ENCODE assay signal across 22 cellular contexts in the genomic region with DNA sequence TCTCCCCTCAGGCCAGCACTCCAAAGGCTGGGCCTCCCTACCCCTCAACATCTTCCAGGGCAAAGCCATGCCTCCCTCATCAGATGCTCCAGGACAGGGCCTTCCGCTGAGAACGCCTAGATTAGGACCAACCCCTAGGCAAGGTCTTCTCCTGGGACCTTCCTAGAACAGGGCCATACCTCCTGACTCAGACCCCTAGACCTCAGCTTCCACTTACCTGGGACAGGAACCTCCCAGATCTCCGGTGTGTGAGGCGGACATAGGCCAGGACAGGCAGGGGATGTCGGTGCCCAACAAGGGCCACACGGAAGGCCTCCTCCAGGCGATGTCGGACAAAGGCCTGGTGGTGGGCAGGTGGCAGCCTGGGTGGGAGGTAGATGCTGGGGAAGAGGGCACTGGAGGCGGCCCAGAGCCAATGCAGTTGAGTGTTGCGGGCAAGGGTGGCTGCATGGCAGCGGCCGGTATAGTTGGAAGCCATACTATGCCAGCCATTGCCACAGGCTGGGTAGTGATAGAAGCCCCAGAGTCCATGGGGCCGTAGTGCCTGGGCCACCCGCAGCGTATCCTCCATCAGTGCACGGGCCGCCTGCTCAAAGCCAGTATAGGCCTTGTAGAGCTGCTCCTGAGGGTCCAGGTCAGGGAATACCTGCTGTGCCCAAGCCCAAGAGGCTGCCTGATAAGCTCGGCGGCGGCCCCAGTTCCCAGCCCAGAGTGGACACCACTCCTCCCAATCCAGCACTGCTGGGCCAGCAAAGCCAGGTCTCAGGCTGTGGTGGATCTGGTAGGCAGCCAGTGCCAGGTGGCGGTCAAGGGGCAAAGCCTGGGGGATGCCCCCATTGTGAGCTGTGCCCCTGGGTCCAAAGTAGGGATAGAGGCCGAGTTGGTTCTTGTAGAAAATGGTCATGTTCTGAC. TPM values are rescaled to one million over a fixed set of nuclear protein-coding genes. Genes with fewer than 3 reads are reported as not detected.
DNase-seq lines count a peak whose midpoint lies in the region; ATAC-seq, FAIRE-seq and TF ChIP-seq lines count a peak whose summit lies in the region.
"Had no signal": no experiment of that assay in that cellular context is flagged by ENCODE, and none has a peak within 500 bp of the region (broad histone marks: within the 10 kb centered on the region; RNA-seq: fewer than 3 reads in every experiment).

No MANE protein-coding gene starts in this region.

- no peak overlapping the region for H3K4me2 ChIP-seq in mesenchymal stem cell (ENCODE audit: low read length, poor library complexity, severe bottlenecking)
- H3K4me2 ChIP-seq: KMS-11 had no signal

- no peak overlapping the region for H3K4ac ChIP-seq in mesenchymal stem cell (ENCODE audit: low read depth in 1 of 2, low read length in 2 of 2)

- intact Hi-C loops in left ventricle myocardium inferior (cut with micrococcal nuclease) (no loop called here), left ventricle myocardium superior (cut with micrococcal nuclease) (no loop called here)

- no peak overlapping the region for H2BK12ac ChIP-seq in mesenchymal stem cell (ENCODE audit: low read length in 2 of 2)

- FAIRE-seq in HTR-8/SVneo (lab: Jason Lieb, UNC): no peak

- no peak overlapping the region for H3K9ac ChIP-seq in mesenchymal stem cell (ENCODE audit: low read length)
- H3K9ac ChIP-seq: GM23248, KMS-11 had no signal

- H2BK15ac ChIP-seq in mesenchymal stem cell (ENCODE audit: low read depth, poor library complexity, severe bottlenecking): peak overlapping the region; percentile 44

- ATAC-seq in left ventricle myocardium superior: no peak
- no peak for ATAC-seq in HG02938 (IDR thresholded peaks at IDR 0.05; ENCODE audit: unreplicated experiment)
- ATAC-seq in HG02970 (IDR thresholded peaks at IDR 0.05; ENCODE audit: low FRiP score, unreplicated experiment): no peak
- ATAC-seq: CD8-positive, alpha-beta T cell; HCT116 had no signal

- H3K27ac ChIP-seq in left ventricle myocardium inferior (replicated peaks) (no peak overlapping the region), coronary artery (no peak overlapping the region), mesenchymal stem cell (ENCODE audit: low read length, poor library complexity, severe bottlenecking) (no peak overlapping the region)
- H3K27ac ChIP-seq: GM23248, KMS-11 had no signal

- H3K23ac ChIP-seq in mesenchymal stem cell (ENCODE audit: low read length in 2 of 2): no peak overlapping the region

- H2AK5ac ChIP-seq in mesenchymal stem cell (ENCODE audit: low read length, severe bottlenecking): no peak overlapping the region

- H3K14ac ChIP-seq in mesenchymal stem cell (ENCODE audit: low read length in 2 of 2): no peak overlapping the region

- H3K4me1 ChIP-seq in left ventricle myocardium inferior (peaks cover 47% of the 10 kb centered on the region), mesenchymal stem cell (ENCODE audit: control insufficient read depth, insufficient read depth, low read depth, low read length) (peaks cover 24% of the 10 kb centered on the region)
- H3K4me1 ChIP-seq: BE2C had no signal

- 93% methylated on average over 22 of the region's 22 CpGs for WGBS in mesenchymal stem cell

- DNase-seq in left ventricle myocardium inferior (peak; percentile 16), left ventricle myocardium superior (no peak), coronary artery (ENCODE audit: low spot score) (peak; percentile 74), mesenchymal stem cell (no peak), HTR-8/SVneo (ENCODE audit: insufficient read length, low spot score) (no peak)
- DNase-seq: BE2C; CD8-positive, alpha-beta T cell; GM23248; NCI-H1436; NCI-H2029; NCI-H2171; NCI-H446; NCI-H748 treated with DMSO at 0.1 percent for 48 hours; OCI-M1; SIG-M5 had no signal

- H4K8ac ChIP-seq in mesenchymal stem cell (ENCODE audit: low read length): no peak overlapping the region

- TF ChIP-seq CTCF in left ventricle myocardium inferior (IDR thresholded peaks at IDR 0.05; ENCODE audit: borderline replicate concordance) (no peak), coronary artery (IDR thresholded peaks at IDR 0.05) (no peak)

- no peak overlapping the region for H2BK5ac ChIP-seq in mesenchymal stem cell (ENCODE audit: low read depth, low read length, poor library complexity, severe bottlenecking)

- H3K4me3 ChIP-seq in left ventricle myocardium inferior: no peak overlapping the region
- no peak overlapping the region for H3K4me3 ChIP-seq in coronary artery
- H3K4me3 ChIP-seq in mesenchymal stem cell (ENCODE audit: insufficient read depth in 1 of 2, low read depth in 1 of 2, low read length in 2 of 2): no peak overlapping the region
- H3K4me3 ChIP-seq: GM23248 had no signal

- peaks cover 22% of the 10 kb centered on the region for H3K79me1 ChIP-seq in mesenchymal stem cell (replicated peaks; ENCODE audit: low read length, poor library complexity, severe bottlenecking)

- H3K36me3 ChIP-seq in left ventricle myocardium inferior (peaks cover 8% of the 10 kb centered on the region), mesenchymal stem cell (ENCODE audit: control insufficient read depth in 1 of 2, insufficient read depth in 2 of 2, low read depth in 1 of 2, low read length in 2 of 2) (peaks cover 13 to 21% of the 10 kb centered on the region in 2 experiments)

- H3K27me3 ChIP-seq in left ventricle myocardium inferior (ENCODE audit: low read depth): no peaks in the 10 kb centered on the region
- H3K27me3 ChIP-seq in mesenchymal stem cell (ENCODE audit: control insufficient read depth in 1 of 2, insufficient read depth in 1 of 2, low read length in 2 of 2): no peaks in the 10 kb centered on the region
- H3K27me3 ChIP-seq: BE2C had no signal

- no peak overlapping the region for H4K91ac ChIP-seq in mesenchymal stem cell (ENCODE audit: low read length)

- H2AFZ ChIP-seq in mesenchymal stem cell (ENCODE audit: low read depth, low read length): no peak overlapping the region
- H2AFZ ChIP-seq: GM23248 had no signal

- H3K9me3 ChIP-seq in left ventricle myocardium inferior (replicated peaks) (no peaks in the 10 kb centered on the region), mesenchymal stem cell (ENCODE audit: control insufficient read depth, low read length) (no peaks in the 10 kb centered on the region)
- H3K9me3 ChIP-seq: BE2C had no signal

- no peak overlapping the region for H2BK120ac ChIP-seq in mesenchymal stem cell (ENCODE audit: low read depth, low read length)

- H3K18ac ChIP-seq in mesenchymal stem cell (ENCODE audit: low read depth in 1 of 2, low read length in 2 of 2): no peak overlapping the region

RNA-seq across cellular contexts. Expression of a gene that starts 2.5 kb away (rescaled TPM):
- total RNA-seq in left ventricle myocardium inferior (54.9 TPM), left ventricle myocardium superior (79.3 TPM)
- 24.4 TPM for polyA plus RNA-seq in mesenchymal stem cell (2013, experiment 1 of 2)
- polyA plus RNA-seq in mesenchymal stem cell (2013, experiment 2 of 2): 23.2 TPM

RNA-seq across cellular contexts. Expression of a gene that starts 4.5 kb away (rescaled TPM):
- total RNA-seq in left ventricle myocardium inferior (1.2 TPM), left ventricle myocardium superior (0.92 TPM)
- polyA plus RNA-seq in mesenchymal stem cell (2013, experiment 1 of 2): 4.2 TPM
- polyA plus RNA-seq in mesenchymal stem cell (2013, experiment 2 of 2): 4.2 TPM

RNA-seq across cellular contexts. Expression of a gene that starts 4.5 kb away (rescaled TPM):
- total RNA-seq in left ventricle myocardium inferior (5.3 TPM), left ventricle myocardium superior (6.7 TPM)
- 11.2 TPM for polyA plus RNA-seq in mesenchymal stem cell (2013, experiment 1 of 2)
- 11.6 TPM for polyA plus RNA-seq in mesenchymal stem cell (2013, experiment 2 of 2)

RNA-seq across cellular contexts. Expression of a gene that starts 8.6 kb away (rescaled TPM):
- total RNA-seq in left ventricle myocardium inferior (52.2 TPM), left ventricle myocardium superior (70.0 TPM)
- polyA plus RNA-seq in mesenchymal stem cell (2013, experiment 1 of 2): 0.15 TPM
- polyA plus RNA-seq in mesenchymal stem cell (2013, experiment 2 of 2): 0.11 TPM
- total RNA-seq: GM23248, M059J had no signal

RNA-seq across cellular contexts. Expression of a gene that starts 15.9 kb away (rescaled TPM):
- 27.7 TPM for total RNA-seq in left ventricle myocardium inferior
- total RNA-seq in left ventricle myocardium superior: 31.6 TPM
- not detected for polyA plus RNA-seq in mesenchymal stem cell (2013, experiment 1 of 2)
- not detected for polyA plus RNA-seq in mesenchymal stem cell (2013, experiment 2 of 2)
- total RNA-seq: CD8-positive, alpha-beta T cell; GM23248; M059J; RPMI7951 had no signal
- polyA plus RNA-seq: AG04450, GM23248 had no signal

Comparison
In these comparisons a context has a peak if more than half of its experiments do, and no peak if none do; other contexts are left out.
1. DNase-seq: peak in left ventricle myocardium inferior (single experiment) and coronary artery (single experiment); none in left ventricle myocardium superior (single experiment), mesenchymal stem cell (single experiment) and HTR-8/SVneo (single experiment).